In genomic region chr11:342328-342727, GRCh38 we compare ENCODE assay signal across 17 cellular contexts. TPM values are rescaled to one million over a fixed set of nuclear protein-coding genes. Genes with fewer than 3 reads are reported as not detected.
DNase-seq lines count a peak whose midpoint lies in the region; ATAC-seq, FAIRE-seq and TF ChIP-seq lines count a peak whose summit lies in the region.
"Had no signal": no experiment of that assay in that cellular context is flagged by ENCODE, and none has a peak within 500 bp of the region (broad histone marks: within the 10 kb centered on the region; RNA-seq: fewer than 3 reads in every experiment).

No MANE protein-coding gene starts in this region.

- H3K4me1 Mint-ChIP-seq in astrocyte (ENCODE audit: low read depth, unreplicated experiment): no peaks in the 10 kb centered on the region

- TF ChIP-seq CTCF in heart right ventricle (IDR thresholded peaks at IDR 0.05): no peak
- no peak for TF ChIP-seq CTCF in astrocyte (IDR thresholded peaks at IDR 0.05; ENCODE audit: insufficient read depth, low read depth, low read length)
- TF ChIP-seq CTCF in upper lobe of left lung (IDR thresholded peaks at IDR 0.05): no peak

- H4K20me1 ChIP-seq in astrocyte (ENCODE audit: insufficient read depth, low read length): no peaks in the 10 kb centered on the region

- H3K27me3 ChIP-seq in heart right ventricle: no peaks in the 10 kb centered on the region
- no peaks in the 10 kb centered on the region for H3K27me3 ChIP-seq in astrocyte (ENCODE audit: insufficient read depth, low read length)
- no peaks in the 10 kb centered on the region for H3K27me3 ChIP-seq in upper lobe of left lung
- H3K27me3 ChIP-seq: gastroesophageal sphincter had no signal

- H3K27ac ChIP-seq in heart right ventricle: peak overlapping the region; percentile 8 to 78 (median 57)
- H3K27ac ChIP-seq in astrocyte (ENCODE audit: low read depth, low read length): no peak overlapping the region
- H3K27ac ChIP-seq in mesodermal cell (ENCODE audit: low read depth, low read length, severe bottlenecking): peak overlapping the region; percentile 10
- H3K27ac ChIP-seq in upper lobe of left lung: peak overlapping the region in 3 of 4 donors; percentile 8 to 51 (median 25)
- H3K27ac ChIP-seq: neutrophil had no signal

- no peak overlapping the region for H3K4me3 Mint-ChIP-seq in astrocyte (ENCODE audit: unreplicated experiment)

- TF ChIP-seq POLR2A in upper lobe of left lung (IDR thresholded peaks at IDR 0.05): no peak

- peaks cover 1% of the 10 kb centered on the region for H3K9me3 Mint-ChIP-seq in astrocyte (ENCODE audit: unreplicated experiment)

- H2AFZ ChIP-seq in astrocyte (ENCODE audit: low read depth, low read length): no peak overlapping the region

- FAIRE-seq in astrocyte (lab: Jason Lieb, UNC): no peak
- FAIRE-seq: kidney had no signal

- H3K27ac Mint-ChIP-seq in astrocyte (ENCODE audit: unreplicated experiment): peak overlapping the region; percentile 3

- H3K27me3 Mint-ChIP-seq in astrocyte (ENCODE audit: low read depth, unreplicated experiment): peaks cover 2% of the 10 kb centered on the region

- peaks cover 0 to 14% (median 0%) of the 10 kb centered on the region in 9 donors for H3K4me1 ChIP-seq in heart right ventricle
- no peaks in the 10 kb centered on the region for H3K4me1 ChIP-seq in astrocyte (ENCODE audit: insufficient read depth, low read length)
- no peaks in the 10 kb centered on the region for H3K4me1 ChIP-seq in mesodermal cell (ENCODE audit: control insufficient read depth, insufficient read depth, low read length, poor library complexity, severe bottlenecking)
- H3K4me1 ChIP-seq in upper lobe of left lung: peaks cover 0 to 4% (median 0%) of the 10 kb centered on the region in 4 donors
- H3K4me1 ChIP-seq: gastroesophageal sphincter had no signal

- intact Hi-C loops in heart right ventricle (cut with DNase I): no loop called here
- intact Hi-C loops in left cardiac atrium (cut with DNase I): no loop called here

- no peak overlapping the region for H3K9ac ChIP-seq in astrocyte (ENCODE audit: low read length)

- H3K9me3 ChIP-seq in heart right ventricle (no peaks in the 10 kb centered on the region), astrocyte (ENCODE audit: insufficient read depth, low read depth, low read length) (no peaks in the 10 kb centered on the region), mesodermal cell (ENCODE audit: control insufficient read depth, low read length) (no peaks in the 10 kb centered on the region), upper lobe of left lung (no peaks in the 10 kb centered on the region)
- H3K9me3 ChIP-seq: gastroesophageal sphincter, neutrophil had no signal

- H3K36me3 Mint-ChIP-seq in astrocyte (ENCODE audit: low read depth, unreplicated experiment): no peaks in the 10 kb centered on the region

- no peak overlapping the region for H3K4me2 ChIP-seq in astrocyte (ENCODE audit: low read length)

- H3K79me2 ChIP-seq in astrocyte (ENCODE audit: insufficient read depth, low read length): no peaks in the 10 kb centered on the region

- DNase-seq in heart right ventricle (no peak), left cardiac atrium (no peak), astrocyte (ENCODE audit: low read depth) (no peak), upper lobe of left lung (no peak), DMS53 treated with DMSO at 0.1 percent for 48 hours (lab: John Stamatoyannopoulos, UW; ENCODE audit: unreplicated experiment) (no peak)
- DNase-seq: activated CD4-positive, CD25-positive, alpha-beta regulatory T cell treated with anti-CD3 and anti-CD28 coated beads, Interleukin-2, amount 50 U/mL, for 72 hours; DMS79 treated with DMSO at 0.1 percent for 48 hours; effector CD4-positive, alpha-beta T cell; kidney; NCI-H2081 treated with DMSO at 0.1 percent for 48 hours; NK-92 treated with Interleukin-12 subunit alpha and Interleukin-12 subunit beta, amount 100 ng/mL, for 24 hours; trophoblast cell had no signal

- no peak for TF ChIP-seq EP300 in upper lobe of left lung (IDR thresholded peaks at IDR 0.05)

- WGBS in heart right ventricle, 2 donors: 66 to 68% methylated on average over 3 of the region's 3 CpGs
- 90 to 96% methylated on average over 3 of the region's 3 CpGs for WGBS in mesodermal cell (ENCODE audit: insufficient coverage in 2 of 2), 2 experiments
- WGBS in upper lobe of left lung, 2 donors: 52 to 60% methylated on average over 3 of the region's 3 CpGs

- ATAC-seq in heart right ventricle (peak in 6 of 8 donors; percentile 51 to 86 (median 72)), left cardiac atrium (no peak), upper lobe of left lung (ENCODE audit: low FRiP score in 2 of 2) (no peak), HG03460 (IDR thresholded peaks at IDR 0.05; ENCODE audit: unreplicated experiment) (no peak), HG02763 (IDR thresholded peaks at IDR 0.05; ENCODE audit: unreplicated experiment) (no peak)
- ATAC-seq: gastroesophageal sphincter had no signal

- no peak overlapping the region for H3K4me3 ChIP-seq in heart right ventricle
- H3K4me3 ChIP-seq in astrocyte (ENCODE audit: insufficient read depth, low read depth, low read length): no peak overlapping the region
- H3K4me3 ChIP-seq in mesodermal cell (ENCODE audit: extremely low read depth, insufficient read depth, low read length, poor library complexity, severe bottlenecking): no peak overlapping the region
- H3K4me3 ChIP-seq in upper lobe of left lung: no peak overlapping the region
- H3K4me3 ChIP-seq: gastroesophageal sphincter had no signal

- H3K36me3 ChIP-seq in heart right ventricle (no peaks in the 10 kb centered on the region), astrocyte (ENCODE audit: insufficient read depth, low read length) (no peaks in the 10 kb centered on the region), mesodermal cell (ENCODE audit: control insufficient read depth, insufficient read depth, low read length) (no peaks in the 10 kb centered on the region), upper lobe of left lung (no peaks in the 10 kb centered on the region)
- H3K36me3 ChIP-seq: gastroesophageal sphincter, neutrophil had no signal

RNA-seq across cellular contexts. Expression of gene IFITM3, which starts 21.7 kb away (rescaled TPM):
- total RNA-seq in heart right ventricle (100 to 1,000 TPM in 9 of 10 donors, 10 to 100 TPM in 1; 94.1 to 591 (median 172) TPM), left cardiac atrium (100 to 1,000 TPM; 669 to 779 TPM), astrocyte (642 and 757 TPM in 2 replicates), upper lobe of left lung (100 to 1,000 TPM; 132 to 860 (median 360) TPM)
- 1,000 to 10,000 TPM in 1 of 2 donors, 100 to 1,000 TPM in 1; 676 to 1,409 TPM for polyA plus RNA-seq in heart right ventricle
- polyA plus RNA-seq in mesodermal cell (2013, experiment 1 of 2): 311 TPM
- polyA plus RNA-seq in mesodermal cell (2013, experiment 2 of 2): 240 TPM

RNA-seq across cellular contexts. Expression of gene B4GALNT4, which starts 27.0 kb away (rescaled TPM):
- total RNA-seq in heart right ventricle (1 to 10 TPM in 1 of 10 donors, under 1 TPM in 6, not detected in 3; 0.09 to 1.6 (median 0.25) TPM), left cardiac atrium (1 to 10 TPM; 2.1 to 2.4 TPM), astrocyte (64.6 and 68.5 TPM in 2 replicates), upper lobe of left lung (1 to 10 TPM in 1 of 6 donors, under 1 TPM in 4, not detected in 1; 0.23 to 2.1 (median 0.54) TPM)
- polyA plus RNA-seq in heart right ventricle: 1 to 10 TPM in 1 of 2 donors, under 1 TPM in 1; 0.75 to 1.7 TPM
- polyA plus RNA-seq in mesodermal cell (2013, experiment 1 of 2): 56.7 TPM
- polyA plus RNA-seq in mesodermal cell (2013, experiment 2 of 2): 55.2 TPM

RNA-seq across cellular contexts. Expression of gene IFITM1, which starts 28.5 kb away (rescaled TPM):
- total RNA-seq in heart right ventricle (100 to 1,000 TPM in 4 of 10 donors, 10 to 100 TPM in 6; 51.6 to 182 (median 94.9) TPM), left cardiac atrium (100 to 1,000 TPM; 151 to 215 TPM), astrocyte (526 and 631 TPM in 2 replicates), upper lobe of left lung (100 to 1,000 TPM in 1 of 6 donors, 10 to 100 TPM in 5; 16.8 to 119 (median 74.5) TPM)
- polyA plus RNA-seq in heart right ventricle: 100 to 1,000 TPM; 235 to 427 TPM
- polyA plus RNA-seq in mesodermal cell (2013, experiment 1 of 2): 94.2 TPM
- 72.8 TPM for polyA plus RNA-seq in mesodermal cell (2013, experiment 2 of 2)

RNA-seq across cellular contexts. Expression of gene IFITM2, which starts 34.7 kb away (rescaled TPM):
- total RNA-seq in heart right ventricle (100 to 1,000 TPM in 7 of 10 donors, 10 to 100 TPM in 3; 57.2 to 333 (median 144) TPM), left cardiac atrium (100 to 1,000 TPM; 420 to 494 TPM), astrocyte (474 and 575 TPM in 2 replicates), upper lobe of left lung (100 to 1,000 TPM; 113 to 704 (median 271) TPM)
- 100 to 1,000 TPM; 423 to 843 TPM for polyA plus RNA-seq in heart right ventricle
- 207 TPM for polyA plus RNA-seq in mesodermal cell (2013, experiment 1 of 2)
- 159 TPM for polyA plus RNA-seq in mesodermal cell (2013, experiment 2 of 2)

RNA-seq across cellular contexts. Expression of gene IFITM5, which starts 43.0 kb away (rescaled TPM):
- not detected for total RNA-seq in heart right ventricle
- not detected for polyA plus RNA-seq in heart right ventricle
- not detected for total RNA-seq in left cardiac atrium
- not detected in 2 replicates for total RNA-seq in astrocyte
- polyA plus RNA-seq in mesodermal cell (2013, experiment 1 of 2): not detected
- polyA plus RNA-seq in mesodermal cell (2013, experiment 2 of 2): not detected
- total RNA-seq in upper lobe of left lung: not detected
- total RNA-seq: gastroesophageal sphincter, kidney had no signal

Comparison
In these comparisons a context has a peak if more than half of its experiments do, and no peak if none do; other contexts are left out.
1. ATAC-seq: peak in heart right ventricle (6 of 8); none in left cardiac atrium (0 of 2), upper lobe of left lung (0 of 2), HG03460 (single experiment) and HG02763 (single experiment).
2. RNA of gene B4GALNT4, which starts 27.0 kb away (total RNA-seq): 64.6 to 68.5 TPM in astrocyte; 2.1 to 2.4 TPM in left cardiac atrium, 0.23 to 2.1 TPM in upper lobe of left lung and 0.09 to 1.6 TPM in heart right ventricle; every median in the first group is over 10 times any median in the second.